In genomic region chr1:157153743-157154142, GRCh38 we compare ENCODE assay signal across 1 cellular context.
TF ChIP-seq lines count a peak whose summit lies in the region.

No MANE protein-coding gene starts in this region.

TF ChIP-seq in HEK293, 187 proteins besides CTCF, POLR2A, EP300 and RAD21:
- TF ChIP-seq MZF1 (tag by site-specific recombination; IDR thresholded peaks at IDR 0.05; ENCODE audit: borderline replicate concordance): no peak
- TF ChIP-seq ZBTB20 (tag by site-specific recombination; IDR thresholded peaks at IDR 0.05): 0 out of 2 replicates have a peak, but pooled peaks have one; percentile 17
